In genomic region chr12:96258451-96258933, GRCh38 we compare ENCODE assay signal across 10 cellular contexts.
DNase-seq lines count a peak whose midpoint lies in the region; ATAC-seq and TF ChIP-seq lines count a peak whose summit lies in the region.
"Had no signal": no experiment of that assay in that cellular context is flagged by ENCODE, and none has a peak within 500 bp of the region (broad histone marks: within the 10 kb centered on the region; RNA-seq: fewer than 3 reads in every experiment).

No MANE protein-coding gene starts in this region.

- in situ Hi-C loops in Panc1 (cut with HindIII; ENCODE audit: low pct_unique_long_range_greater_than_20kb, low sequenced_read_pairs) = no loop called here

- 41 to 47% methylated on average over 5 to 6 of the region's 6 CpGs for WGBS in esophagus squamous epithelium, 2 donors

- ATAC-seq in Panc1 (peak; percentile 47; the same call in 1 of the 2 replicates), left lobe of liver (no peak), HG03095 (IDR thresholded peaks at IDR 0.05; ENCODE audit: unreplicated experiment) (no peak), HG02885 (IDR thresholded peaks at IDR 0.05; ENCODE audit: poor library complexity, unreplicated experiment) (no peak)

- H3K4me1 ChIP-seq in Panc1 (ENCODE audit: control insufficient read depth, insufficient read depth, low read length) = 0 out of 2 replicates have a peak, but pooled peaks cover 7% of the 10 kb centered on the region
- H3K4me1 ChIP-seq in esophagus squamous epithelium = peaks cover 0 to 55% (median 28%) of the 10 kb centered on the region in 3 donors

- H3K9me3 ChIP-seq in Panc1 (ENCODE audit: control insufficient read depth, insufficient read depth, low read depth, low read length) (no peaks in the 10 kb centered on the region), esophagus squamous epithelium (no peaks in the 10 kb centered on the region)

- H3K27me3 ChIP-seq in Panc1 (ENCODE audit: control insufficient read depth, insufficient read depth, low read length) (no peaks in the 10 kb centered on the region), esophagus squamous epithelium (no peaks in the 10 kb centered on the region)

- BruUV-seq in Panc1 (replicated peaks; lab: Mats Ljungman, UMichigan) = no TSS peak

- TF ChIP-seq CTCF in Panc1 (IDR thresholded peaks at IDR 0.05) (no peak), esophagus squamous epithelium (IDR thresholded peaks at IDR 0.05) (no peak)

- CTCF ChIA-PET in Panc1 (lab: Charles Lee) = no interaction called here

- intact Hi-C loops in Panc1 (cut with micrococcal nuclease; ENCODE audit: unreplicated experiment) (no loop called here), esophagus squamous epithelium (cut with DNase I) (no loop called here)

- DNase-seq in EL = peak; percentile 35
- DNase-seq in Panc1 (ENCODE audit: low read depth, low spot score) = no peak
- no peak for DNase-seq in esophagus squamous epithelium (lab: John Stamatoyannopoulos, UW)
- DNase-seq in renal cortical epithelial cell (ENCODE audit: low read depth) = peak; percentile 13
- no peak for DNase-seq in GF-D8 (lab: John Stamatoyannopoulos, UW)
- DNase-seq in left lobe of liver (ENCODE audit: low spot score) = no peak
- DNase-seq: activated T-cell treated with anti-CD3 and anti-CD28 coated beads for 4 hours had no signal

- H3K36me3 ChIP-seq in Panc1 (ENCODE audit: control insufficient read depth, insufficient read depth, low read length) = no peaks in the 10 kb centered on the region
- H3K36me3 ChIP-seq in esophagus squamous epithelium = peaks cover 0 to 72% (median 0%) of the 10 kb centered on the region in 3 donors

- POLR2A ChIA-PET in Panc1 (lab: Charles Lee) = interaction anchor here (0.6 kb wide), 1 partner anchor 250 kb away, joined by 5 read pairs; no protein-coding TSS in a partner anchor

- no peak for TF ChIP-seq POLR2A in esophagus squamous epithelium (IDR thresholded peaks at IDR 0.05)

- H3K27ac ChIP-seq in Panc1 (ENCODE audit: low read length) (no peak overlapping the region), esophagus squamous epithelium (peak overlapping the region in 3 of 4 donors; percentile 49 to 67 (median 60))

- H3K4me3 ChIP-seq in Panc1 (ENCODE audit: low read depth in 2 of 2, low read length in 2 of 2) (no peak overlapping the region), esophagus squamous epithelium (no peak overlapping the region)
- H3K4me3 ChIP-seq: lung had no signal

Comparison
In these comparisons a context has a peak if more than half of its experiments do, and no peak if none do; other contexts are left out.
1. DNase-seq: peak in EL (single experiment) and renal cortical epithelial cell (single experiment); none in Panc1 (single experiment), esophagus squamous epithelium (single experiment), GF-D8 (single experiment) and left lobe of liver (single experiment).